ENCODE assay signal across 32 cellular contexts in genomic region chr1:30845237-30845636, GRCh38.
"Had no signal": no experiment of that assay in that cellular context is flagged by ENCODE, and none has a peak within 500 bp of the region (broad histone marks: within the 10 kb centered on the region; RNA-seq: fewer than 3 reads in every experiment).

No MANE protein-coding gene starts in this region.

- H3K36me3 Mint-ChIP-seq: activated naive CD4-positive, alpha-beta T cell treated with anti-CD3 and anti-CD28 coated beads, Interleukin-2, amount 50 U/mL, for 72 hours; brain had no signal

- ATAC-seq: activated CD4-positive, alpha-beta T cell treated with anti-CD3 and anti-CD28 coated beads for 36 hours; activated CD4-positive, CD25-positive, alpha-beta regulatory T cell treated with anti-CD3 and anti-CD28 coated beads, Interleukin-2, amount 50 U/mL, for 24 hours; activated CD8-positive, alpha-beta T cell treated with anti-CD3 and anti-CD28 coated beads, Interleukin-2, amount 10 ng/mL, durations not matched to agents 7 days and 5 days; activated naive CD4-positive, alpha-beta T cell treated with anti-CD3 and anti-CD28 coated beads, Interleukin-2, amount 50 U/mL, for 72 hours had no signal

- H3K9me3 ChIP-seq: adrenal gland, MG63, SJCRH30 had no signal

- H3K4me3 ChIP-seq: adrenal gland, MG63, SJCRH30, SK-N-MC had no signal

- H3K27ac ChIP-seq: adrenal gland, SJCRH30, SK-N-MC had no signal

- H3K36me3 ChIP-seq: adrenal gland, MG63, SJCRH30 had no signal

- DNase-seq: activated CD4-positive, alpha-beta T cell treated with anti-CD3 and anti-CD28 coated beads for 36 hours; activated CD4-positive, alpha-beta T cell treated with anti-CD3 and anti-CD28 coated beads, Interleukin-2, amount 10 ng/mL, durations not matched to agents 7 days and 5 days; activated CD4-positive, alpha-beta T cell treated with anti-CD3 and anti-CD28 coated beads, Interleukin-2, amount 50 U/mL, for 48 hours; activated CD8-positive, alpha-beta T cell treated with anti-CD3 and anti-CD28 coated beads, Interleukin-2, amount 10 ng/mL, durations not matched to agents 7 days and 5 days; activated gamma-delta T cell treated with Interleukin-2 at 50 U/mL for 16 hours; activated naive CD4-positive, alpha-beta T cell treated with anti-CD3 and anti-CD28 coated beads for 36 hours; activated T-cell treated with anti-CD3 and anti-CD28 coated beads, Interleukin-2, amount 50 U/mL, for 24 hours; adrenal gland; caudate nucleus; cerebellar nuclear complex; Kasumi-1; MG63; NCI-H1048; NCI-H1105 treated with DMSO at 0.1 percent for 48 hours; NCI-H1436; NCI-H1694; NCI-H1930; NCI-H2081 treated with DMSO at 0.1 percent for 48 hours; NCI-H345; NCI-H524 treated with DMSO at 0.1 percent for 48 hours; NK-92 treated with Interleukin-12 subunit alpha and Interleukin-12 subunit beta, amount 100 ng/mL, for 24 hours; OCI-M1; SHP77; SJCRH30; T1000 had no signal

- H3K27ac Mint-ChIP-seq: activated CD4-positive, alpha-beta T cell treated with anti-CD3 and anti-CD28 coated beads for 36 hours; activated CD4-positive, alpha-beta T cell treated with anti-CD3 and anti-CD28 coated beads, Interleukin-2, amount 10 ng/mL, durations not matched to agents 7 days and 5 days; activated CD8-positive, alpha-beta T cell treated with anti-CD3 and anti-CD28 coated beads, Interleukin-2, amount 10 ng/mL, durations not matched to agents 7 days and 5 days; activated naive CD4-positive, alpha-beta T cell treated with anti-CD3 and anti-CD28 coated beads for 36 hours; activated naive CD4-positive, alpha-beta T cell treated with anti-CD3 and anti-CD28 coated beads, Interleukin-2, amount 50 U/mL, for 72 hours; activated T-cell treated with anti-CD3 and anti-CD28 coated beads, Interleukin-2, amount 50 U/mL, for 24 hours; activated T-helper 1 cell treated with anti-CD3 and anti-CD28 coated beads, Interleukin-12 subunit alpha, Interleukin-12 subunit beta, Interleukin-2, Interleukin-4 antibody, amounts not matched to agents 30 ng/mL and 10 ng/mL and 1 ng/mL, durations not matched to agents 14 hours and 24 hours and 36 hours had no signal

- H3K9me3 Mint-ChIP-seq: activated CD4-positive, alpha-beta T cell treated with anti-CD3 and anti-CD28 coated beads, Interleukin-2, amount 10 ng/mL, durations not matched to agents 7 days and 5 days; activated naive CD4-positive, alpha-beta T cell treated with anti-CD3 and anti-CD28 coated beads for 36 hours; activated naive CD4-positive, alpha-beta T cell treated with anti-CD3 and anti-CD28 coated beads, Interleukin-2, amount 50 U/mL, for 72 hours; activated T-cell treated with anti-CD3 and anti-CD28 coated beads, Interleukin-2, amount 50 U/mL, for 24 hours; activated T-helper 1 cell treated with anti-CD3 and anti-CD28 coated beads, Interleukin-12 subunit alpha, Interleukin-12 subunit beta, Interleukin-2, Interleukin-4 antibody, amounts not matched to agents 30 ng/mL and 10 ng/mL and 1 ng/mL, durations not matched to agents 14 hours and 24 hours and 36 hours had no signal

- FAIRE-seq: bronchial epithelial cell, TTC549 had no signal

- H3K4me3 Mint-ChIP-seq: activated CD4-positive, alpha-beta T cell treated with anti-CD3 and anti-CD28 coated beads for 36 hours; activated CD4-positive, alpha-beta T cell treated with anti-CD3 and anti-CD28 coated beads, Interleukin-2, amount 10 ng/mL, durations not matched to agents 7 days and 5 days; activated CD8-positive, alpha-beta T cell treated with anti-CD3 and anti-CD28 coated beads, Interleukin-2, amount 10 ng/mL, durations not matched to agents 7 days and 5 days; activated naive CD4-positive, alpha-beta T cell treated with anti-CD3 and anti-CD28 coated beads for 36 hours; activated T-cell treated with anti-CD3 and anti-CD28 coated beads, Interleukin-2, amount 50 U/mL, for 24 hours; activated T-helper 1 cell treated with anti-CD3 and anti-CD28 coated beads, Interleukin-12 subunit alpha, Interleukin-12 subunit beta, Interleukin-2, Interleukin-4 antibody, amounts not matched to agents 30 ng/mL and 10 ng/mL and 1 ng/mL, durations not matched to agents 14 hours and 24 hours and 36 hours; brain had no signal

- H3K4me1 Mint-ChIP-seq: activated CD4-positive, alpha-beta T cell treated with anti-CD3 and anti-CD28 coated beads for 36 hours; activated CD4-positive, alpha-beta T cell treated with anti-CD3 and anti-CD28 coated beads, Interleukin-2, amount 10 ng/mL, durations not matched to agents 7 days and 5 days had no signal

- H3K27me3 ChIP-seq: adrenal gland, SJCRH30 had no signal
